In the genomic region with DNA sequence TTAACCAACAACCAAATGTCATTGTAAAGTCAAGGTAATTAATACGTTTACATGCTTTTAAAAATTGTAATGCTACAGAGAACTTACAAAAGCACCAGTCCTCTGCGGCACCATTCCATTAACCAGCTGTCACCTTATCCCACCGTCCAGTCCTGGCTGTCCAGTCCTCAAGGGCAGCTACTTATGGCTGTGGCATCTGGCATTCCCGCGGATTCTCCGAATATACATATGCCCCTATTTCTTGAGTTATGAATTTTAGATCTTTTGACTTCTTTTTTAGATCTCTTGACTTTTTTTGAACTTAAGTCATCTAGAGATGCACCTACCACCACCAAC, we compare ENCODE assay signal across 7 cellular contexts. TPM values are rescaled to one million over a fixed set of nuclear protein-coding genes. Genes with fewer than 3 reads are reported as not detected.
A peak's percentile ranks its signal among the peaks of the same experiment; 100 is the strongest.
DNase-seq lines count a peak whose midpoint lies in the region; ATAC-seq and TF ChIP-seq lines count a peak whose summit lies in the region.

No MANE protein-coding gene starts in this region.

- H3K9me3 Mint-ChIP-seq in activated CD4-positive, alpha-beta memory T cell treated with anti-CD3 and anti-CD28 coated beads, Interleukin-2, amount 10 ng/mL, durations not matched to agents 7 days and 5 days: no peaks in the 10 kb centered on the region
- H3K9me3 Mint-ChIP-seq in stimulated activated naive B cell treated with anti-CD40 and anti-IgM and Interleukin-4, amounts not matched to agents 10 μg/mL and 1 μg/mL and 100 μg/mL, for 72 hours: no peaks in the 10 kb centered on the region

- H3K27me3 Mint-ChIP-seq in activated CD4-positive, alpha-beta memory T cell treated with anti-CD3 and anti-CD28 coated beads, Interleukin-2, amount 10 ng/mL, durations not matched to agents 7 days and 5 days: no peaks in the 10 kb centered on the region
- H3K27me3 Mint-ChIP-seq in stimulated activated naive B cell treated with anti-CD40 and anti-IgM and Interleukin-4, amounts not matched to agents 10 μg/mL and 1 μg/mL and 100 μg/mL, for 72 hours: peaks cover 0 to 7% of the 10 kb centered on the region in 2 donors

- CTCF ChIA-PET in HEK293T (lab: Yijun Ruan, JAX): no interaction called here
- CTCF ChIA-PET in activated CD4-positive, alpha-beta memory T cell treated with anti-CD3 and anti-CD28 coated beads, Interleukin-2, amount 10 ng/mL, durations not matched to agents 7 days and 5 days (lab: Charles Lee): no interaction called here

- ATAC-seq in stimulated activated naive B cell treated with anti-CD40 and anti-IgM and Interleukin-4, amounts not matched to agents 10 μg/mL and 1 μg/mL and 100 μg/mL, for 72 hours (replicated peaks): peak in 1 of 2 donors; percentile 10

- peaks cover 13% of the 10 kb centered on the region for H3K4me1 Mint-ChIP-seq in activated CD4-positive, alpha-beta memory T cell treated with anti-CD3 and anti-CD28 coated beads, Interleukin-2, amount 10 ng/mL, durations not matched to agents 7 days and 5 days
- H3K4me1 Mint-ChIP-seq in stimulated activated naive B cell treated with anti-CD40 and anti-IgM and Interleukin-4, amounts not matched to agents 10 μg/mL and 1 μg/mL and 100 μg/mL, for 72 hours: peaks cover 9 to 14% of the 10 kb centered on the region in 2 donors

- POLR2A ChIA-PET in HEK293T (lab: Yijun Ruan, JAX): no interaction called here
- POLR2A ChIA-PET in activated CD4-positive, alpha-beta memory T cell treated with anti-CD3 and anti-CD28 coated beads, Interleukin-2, amount 10 ng/mL, durations not matched to agents 7 days and 5 days (lab: Charles Lee): interaction anchor here (1.3 kb wide), 1 partner anchor 74 kb away, joined by 5 read pairs; no protein-coding TSS in a partner anchor

- no peak overlapping the region for H3K27ac Mint-ChIP-seq in activated CD4-positive, alpha-beta memory T cell treated with anti-CD3 and anti-CD28 coated beads, Interleukin-2, amount 10 ng/mL, durations not matched to agents 7 days and 5 days
- H3K27ac Mint-ChIP-seq in stimulated activated naive B cell treated with anti-CD40 and anti-IgM and Interleukin-4, amounts not matched to agents 10 μg/mL and 1 μg/mL and 100 μg/mL, for 72 hours: no peak overlapping the region

- peak overlapping the region; percentile 68 for H3K4me3 Mint-ChIP-seq in activated CD4-positive, alpha-beta memory T cell treated with anti-CD3 and anti-CD28 coated beads, Interleukin-2, amount 10 ng/mL, durations not matched to agents 7 days and 5 days
- H3K4me3 Mint-ChIP-seq in stimulated activated naive B cell treated with anti-CD40 and anti-IgM and Interleukin-4, amounts not matched to agents 10 μg/mL and 1 μg/mL and 100 μg/mL, for 72 hours: peak overlapping the region; percentile 83 to 89

- peak overlapping the region; percentile 53 for H3K4me3 ChIP-seq in iPS-11a (ENCODE audit: low read depth, low read length)

- H3K36me3 Mint-ChIP-seq in activated CD4-positive, alpha-beta memory T cell treated with anti-CD3 and anti-CD28 coated beads, Interleukin-2, amount 10 ng/mL, durations not matched to agents 7 days and 5 days (ENCODE audit: low read depth): no peaks in the 10 kb centered on the region
- H3K36me3 Mint-ChIP-seq in stimulated activated naive B cell treated with anti-CD40 and anti-IgM and Interleukin-4, amounts not matched to agents 10 μg/mL and 1 μg/mL and 100 μg/mL, for 72 hours: no peaks in the 10 kb centered on the region

- DNase-seq in HEK293T (ENCODE audit: extremely low spot score) (peak; percentile 36), DMS53 (lab: John Stamatoyannopoulos, UW) (no peak), NCI-H446 (lab: John Stamatoyannopoulos, UW) (no peak), NCI-H748 treated with DMSO at 0.1 percent for 48 hours (lab: John Stamatoyannopoulos, UW) (no peak)
- DNase-seq in activated CD4-positive, alpha-beta memory T cell treated with anti-CD3 and anti-CD28 coated beads, Interleukin-2, amount 10 ng/mL, durations not matched to agents 7 days and 5 days: no peak
- no peak for DNase-seq in stimulated activated naive B cell treated with anti-CD40 and anti-IgM and Interleukin-4, amounts not matched to agents 10 μg/mL and 1 μg/mL and 100 μg/mL, for 72 hours

TF ChIP-seq in HEK293T, 16 proteins besides CTCF, POLR2A, EP300 and RAD21:
- TF ChIP-seq L3MBTL2 (conservative IDR thresholded peaks at IDR 0.05) (0 out of 2 replicates have a peak, but pooled peaks have one; percentile 13), HDGF (IDR thresholded peaks at IDR 0.05; ENCODE audit: borderline replicate concordance) (no peak), SP1 (IDR thresholded peaks at IDR 0.05) (no peak)
TF ChIP-seq in HEK293T: peak in this region for 1.

RNA-seq across cellular contexts. Expression of gene POMGNT2, which starts 0.4 kb away (rescaled TPM):
- 1 to 10 TPM; 6.4 to 7.8 TPM for total RNA-seq in activated CD4-positive, alpha-beta memory T cell treated with anti-CD3 and anti-CD28 coated beads, Interleukin-2, amount 10 ng/mL, durations not matched to agents 7 days and 5 days
